In the genomic region with DNA sequence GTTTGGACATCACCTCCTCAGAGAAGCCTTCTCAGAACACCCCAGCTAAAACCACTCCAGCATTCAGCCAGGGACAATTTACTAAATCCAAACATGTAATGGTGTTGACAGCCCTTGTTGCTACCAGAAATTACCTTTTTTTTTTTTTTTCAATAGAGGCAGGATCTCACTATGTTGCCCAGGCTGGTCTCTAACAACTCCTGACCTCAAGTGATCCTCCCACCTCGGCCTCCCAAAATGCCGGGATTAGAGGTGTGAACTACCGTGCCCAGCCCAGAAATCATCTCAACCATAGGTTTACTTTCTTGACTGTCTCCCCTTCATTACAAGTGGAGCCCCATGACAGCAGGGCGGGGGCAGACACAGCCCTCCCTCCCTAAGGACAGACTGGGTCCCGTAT, we compare ENCODE assay signal across 10 cellular contexts. TPM values are rescaled to one million over a fixed set of nuclear protein-coding genes. Genes with fewer than 3 reads are reported as not detected.
"Had no signal": no experiment of that assay in that cellular context is flagged by ENCODE, and none has a peak within 500 bp of the region (broad histone marks: within the 10 kb centered on the region; RNA-seq: fewer than 3 reads in every experiment).

No MANE protein-coding gene starts in this region.

- H2AFZ ChIP-seq: GM23248 had no signal

- H3K9me3 ChIP-seq: HAP-1 had no signal

- H3K4me3 Mint-ChIP-seq: IgD-negative memory B cell had no signal

- H3K27ac Mint-ChIP-seq: IgD-negative memory B cell had no signal

- H3K9ac ChIP-seq: GM23248 had no signal

- H3K4me3 ChIP-seq: GM23248, HAP-1 had no signal

- H3K4me1 Mint-ChIP-seq: IgD-negative memory B cell had no signal

- H3K27ac ChIP-seq: GM23248, HL-60 had no signal

- ATAC-seq: HCT116, HepG2 had no signal

- H3K27me3 Mint-ChIP-seq: IgD-negative memory B cell had no signal

- H3K9me3 Mint-ChIP-seq: IgD-negative memory B cell had no signal

- FAIRE-seq: HepG2 had no signal

- H3K4me1 ChIP-seq: HAP-1 had no signal

- DNase-seq: GM23248, GOT3, H7, KG1 had no signal

RNA-seq across cellular contexts. Expression of a gene that starts 14.8 kb away (rescaled TPM):
- total RNA-seq: GM23248, HT1080 had no signal
- polyA plus RNA-seq: IgD-negative memory B cell had no signal
